8 cellular contexts compared by ENCODE assay signal in genomic region chr3:40584625-40585189, GRCh38. TPM values are rescaled to one million over a fixed set of nuclear protein-coding genes. Genes with fewer than 3 reads are reported as not detected.
A peak's percentile ranks its signal among the peaks of the same experiment; 100 is the strongest.
DNase-seq lines count a peak whose midpoint lies in the region; ATAC-seq, FAIRE-seq and TF ChIP-seq lines count a peak whose summit lies in the region.

No MANE protein-coding gene starts in this region.

- H3K36me3 ChIP-seq in H7 (replicated peaks; ENCODE audit: control insufficient read depth, insufficient read depth, low read length) (no peaks in the 10 kb centered on the region), bronchial epithelial cell (ENCODE audit: control insufficient read depth, insufficient read depth, low read length) (no peaks in the 10 kb centered on the region)

- H3K9me3 Mint-ChIP-seq in immature natural killer cell: no peaks in the 10 kb centered on the region

- peaks cover 5 to 6% (median 5%) of the 10 kb centered on the region in 3 donors for H3K27me3 Mint-ChIP-seq in immature natural killer cell (ENCODE audit: low read depth in 3 of 3)

- no peak overlapping the region for H3K27ac Mint-ChIP-seq in immature natural killer cell

- no peak for FAIRE-seq in bronchial epithelial cell (lab: Jason Lieb, UNC)

- H3K4me1 Mint-ChIP-seq in immature natural killer cell: no peaks in the 10 kb centered on the region

- H3K4me3 ChIP-seq in H7 (ENCODE audit: insufficient read depth, low read depth, low read length): peak overlapping the region; percentile 32
- H3K4me3 ChIP-seq in bronchial epithelial cell (ENCODE audit: low read depth, low read length): no peak overlapping the region

- H3K36me3 Mint-ChIP-seq in immature natural killer cell: no peaks in the 10 kb centered on the region

- H3K4me3 Mint-ChIP-seq in immature natural killer cell: no peak overlapping the region

- DNase-seq in DMS53 (lab: John Stamatoyannopoulos, UW) (peak; percentile 66), H7 (peak; percentile 85), NCI-H2029 (lab: John Stamatoyannopoulos, UW) (peak; percentile 38), bronchial epithelial cell (ENCODE audit: low read depth) (peak; percentile 44), immature natural killer cell (peak; percentile 45 to 61 (median 51))
- DNase-seq in activated CD4-positive, CD25-positive, alpha-beta regulatory T cell (lab: John Stamatoyannopoulos, UW): peak; percentile 36 to 65 (median 58)
- DNase-seq in stimulated activated CD4-positive, alpha-beta T cell treated with anti-CD3 and anti-CD28 coated beads, Interleukin-12 subunit alpha, Interleukin-12 subunit beta, amount 100 ng/mL, for 4 hours: peak; percentile 73

- peaks cover 3% of the 10 kb centered on the region; the same call in 1 of the 2 replicates for H3K27me3 ChIP-seq in H7 (ENCODE audit: control insufficient read depth, insufficient read depth, low read length)
- no peaks in the 10 kb centered on the region for H3K27me3 ChIP-seq in bronchial epithelial cell (ENCODE audit: control insufficient read depth, insufficient read depth, low read length)

- TF ChIP-seq CTCF in bronchial epithelial cell (IDR thresholded peaks at IDR 0.05; ENCODE audit: insufficient read depth, low read length, severe bottlenecking): peak; percentile 99

- no peak for ATAC-seq in GM21526 (IDR thresholded peaks at IDR 0.05; ENCODE audit: low FRiP score, unreplicated experiment)

RNA-seq across cellular contexts. Expression of gene ZNF621, which starts 59.9 kb away (rescaled TPM):
- 6.4 and 9.4 TPM in 2 replicates for total RNA-seq in H7 (2014; rRNA removed; shearing (Covaris generic))
- total RNA-seq in bronchial epithelial cell: 12.9 and 14.5 TPM in 2 replicates
- polyA plus RNA-seq in immature natural killer cell: 1 to 10 TPM in 1 of 3 donors, under 1 TPM in 2; 0.64 to 5.6 (median 0.66) TPM
